In the genomic region with DNA sequence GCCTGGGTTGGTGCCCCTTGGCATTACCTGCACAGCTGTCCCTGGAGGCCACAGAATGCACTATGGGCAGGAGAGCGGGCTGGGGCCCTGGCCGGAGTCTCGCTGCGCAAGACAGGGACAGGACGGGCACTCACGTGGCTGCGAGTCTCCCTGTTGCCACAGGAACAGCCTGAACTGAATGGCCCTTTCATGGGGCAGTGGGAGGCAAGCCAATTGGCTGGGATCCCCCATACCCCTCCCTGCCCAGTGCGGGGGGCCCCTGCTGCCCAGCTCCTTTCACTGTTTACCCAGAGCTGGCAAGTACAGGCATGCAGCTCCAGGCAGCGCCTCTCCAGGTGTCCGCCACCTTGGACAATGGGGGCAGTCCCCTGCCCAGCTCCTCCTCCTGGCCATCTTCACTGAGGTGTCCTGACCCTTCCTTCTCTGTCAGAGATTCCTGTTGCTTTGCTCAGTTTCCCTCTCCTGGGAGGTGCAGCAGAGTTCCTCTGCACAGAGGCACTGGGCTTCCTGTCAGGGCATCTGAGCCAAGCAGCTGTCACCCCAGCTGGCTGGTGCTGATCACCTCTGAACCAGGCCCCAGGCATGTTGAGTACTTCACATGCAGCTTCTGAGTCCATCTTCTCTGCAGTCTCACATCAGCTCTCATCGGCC, we compare ENCODE assay signal across 10 cellular contexts.
A peak's percentile ranks its signal among the peaks of the same experiment; 100 is the strongest.
DNase-seq lines count a peak whose midpoint lies in the region; ATAC-seq and TF ChIP-seq lines count a peak whose summit lies in the region.
"Had no signal": no experiment of that assay in that cellular context is flagged by ENCODE, and none has a peak within 500 bp of the region (broad histone marks: within the 10 kb centered on the region; RNA-seq: fewer than 3 reads in every experiment).

No MANE protein-coding gene starts in this region.

- H3K4me1 ChIP-seq in BLaER1 treated with 17β-estradiol and CSF1 and Interleukin-3, amounts not matched to agents 10 nM and 100 nM = peaks cover 16 to 66% (median 51%) of the 10 kb centered on the region in 10 experiments; a peak in 18 of 20 replicates
- peaks cover 46% of the 10 kb centered on the region for H3K4me1 ChIP-seq in neuron (ENCODE audit: insufficient read depth, low read length)

- H3K4me3 ChIP-seq in BLaER1 treated with 17β-estradiol and CSF1 and Interleukin-3, amounts not matched to agents 10 nM and 100 nM = no peak overlapping the region
- H3K4me3 ChIP-seq in epithelial cell of esophagus (ENCODE audit: low read length) = no peak overlapping the region
- H3K4me3 ChIP-seq in neuron (ENCODE audit: low read length) = peak overlapping the region; percentile 26

- peak overlapping the region in 7 of 11 experiments; percentile 17 to 53 (median 40); a peak in 12 of 22 replicates for H3K4me2 ChIP-seq in BLaER1 treated with 17β-estradiol and CSF1 and Interleukin-3, amounts not matched to agents 10 nM and 100 nM

- peaks cover 0 to 5% (median 0%) of the 10 kb centered on the region in 11 experiments; a peak in 1 of 22 replicates for H4K20me1 ChIP-seq in BLaER1 treated with 17β-estradiol and CSF1 and Interleukin-3, amounts not matched to agents 10 nM and 100 nM

- ATAC-seq in HG03469 (IDR thresholded peaks at IDR 0.05; ENCODE audit: unreplicated experiment) (no peak), HG03108 (IDR thresholded peaks at IDR 0.05; ENCODE audit: unreplicated experiment) (no peak), HG02642 (IDR thresholded peaks at IDR 0.05; ENCODE audit: poor library complexity, unreplicated experiment) (no peak)

- H2AFZ ChIP-seq in neuron (ENCODE audit: low read depth, low read length) = no peak overlapping the region

- no peak overlapping the region for H3K27ac ChIP-seq in BLaER1 treated with 17β-estradiol and CSF1 and Interleukin-3, amounts not matched to agents 10 nM and 100 nM

- no peaks in the 10 kb centered on the region for H3K27me3 ChIP-seq in BLaER1 treated with 17β-estradiol and CSF1 and Interleukin-3, amounts not matched to agents 10 nM and 100 nM
- peaks cover 16% of the 10 kb centered on the region for H3K27me3 ChIP-seq in neuron (ENCODE audit: insufficient read depth, low read length)

- H3K9ac ChIP-seq in BLaER1 treated with 17β-estradiol and CSF1 and Interleukin-3, amounts not matched to agents 10 nM and 100 nM = no peak overlapping the region; a peak in 1 of 22 replicates

- DNase-seq in NCI-H446 treated with DMSO at 0.1 percent for 48 hours (lab: John Stamatoyannopoulos, UW) = peak; percentile 59
- peak; percentile 63 for DNase-seq in epithelial cell of esophagus (ENCODE audit: low read depth)
- DNase-seq in SKM-1 treated with dmso at 0.1 percent for 144 hours (lab: John Stamatoyannopoulos, UW; ENCODE audit: unreplicated experiment) = no peak
- DNase-seq: MV-4-11; stimulated activated CD4-positive, alpha-beta T cell treated with anti-CD3 and anti-CD28 coated beads, Interleukin-1b, Interleukin-23, amount 100 ng/mL, for 48 hours had no signal

- H3K9me3 ChIP-seq in BLaER1 treated with 17β-estradiol and CSF1 and Interleukin-3, amounts not matched to agents 10 nM and 100 nM (replicated peaks in 1 of 11) = no peaks in the 10 kb centered on the region
- H3K9me3 ChIP-seq in neuron (ENCODE audit: low read length) = no peaks in the 10 kb centered on the region

- no peak for TF ChIP-seq CTCF in epithelial cell of esophagus (IDR thresholded peaks at IDR 0.05; ENCODE audit: insufficient read depth, low read depth, low read length, missing control alignments)

- no peaks in the 10 kb centered on the region for H3K36me3 ChIP-seq in BLaER1 treated with 17β-estradiol and CSF1 and Interleukin-3, amounts not matched to agents 10 nM and 100 nM
- H3K36me3 ChIP-seq in neuron (ENCODE audit: insufficient read depth, low read length) = no peaks in the 10 kb centered on the region
